17 cellular contexts compared by ENCODE assay signal in genomic region chr6:77180367-77180766, GRCh38.
A peak's percentile ranks its signal among the peaks of the same experiment; 100 is the strongest.
DNase-seq lines count a peak whose midpoint lies in the region; ATAC-seq, FAIRE-seq and TF ChIP-seq lines count a peak whose summit lies in the region.
"Had no signal": no experiment of that assay in that cellular context is flagged by ENCODE, and none has a peak within 500 bp of the region (broad histone marks: within the 10 kb centered on the region; RNA-seq: fewer than 3 reads in every experiment).

No MANE protein-coding gene starts in this region.

- TF ChIP-seq CTCF in astrocyte (IDR thresholded peaks at IDR 0.05; ENCODE audit: insufficient read depth, low read depth, low read length) (no peak), GM23338 (conservative IDR thresholded peaks at IDR 0.05; ENCODE audit: low read depth in 2 of 2) (no peak)

- no peak overlapping the region for H2AFZ ChIP-seq in astrocyte (ENCODE audit: low read depth, low read length)
- no peak overlapping the region for H2AFZ ChIP-seq in GM23338

- DNase-seq in ELR (ENCODE audit: low read depth) (peak; percentile 24), HS-5 (ENCODE audit: low read depth) (peak; percentile 9), astrocyte (ENCODE audit: low read depth) (no peak), non-pigmented ciliary epithelial cell (ENCODE audit: low read depth) (peak; percentile 5), GM23338 (ENCODE audit: low spot score) (no peak)
- DNase-seq: BE2C; Calu3; CD4-positive, alpha-beta T cell; DMS79 treated with DMSO at 0.1 percent for 48 hours; H9; Karpas-422; NCI-H187 treated with DMSO at 0.1 percent for 48 hours; OCI-M1; T-helper 2 cell had no signal

- H4K20me1 ChIP-seq in astrocyte (ENCODE audit: insufficient read depth, low read length) (no peaks in the 10 kb centered on the region), GM23338 (replicated peaks; ENCODE audit: insufficient read depth) (no peaks in the 10 kb centered on the region)

- no peak for ATAC-seq in HG03521 (IDR thresholded peaks at IDR 0.05; ENCODE audit: unreplicated experiment)
- no peak for ATAC-seq in HG03280 (IDR thresholded peaks at IDR 0.05; ENCODE audit: unreplicated experiment)
- no peak for ATAC-seq in GM23338

- H3K4me3 ChIP-seq in astrocyte (ENCODE audit: insufficient read depth, low read depth, low read length) (no peak overlapping the region), GM23338 (no peak overlapping the region)

- no peak overlapping the region for H3K9ac ChIP-seq in astrocyte (ENCODE audit: low read length)

- H3K36me3 Mint-ChIP-seq in astrocyte (ENCODE audit: low read depth, unreplicated experiment) (no peaks in the 10 kb centered on the region), GM23338 (ENCODE audit: low read depth) (no peaks in the 10 kb centered on the region)

- H3K27me3 ChIP-seq in astrocyte (ENCODE audit: insufficient read depth, low read length), result no peaks in the 10 kb centered on the region
- no peaks in the 10 kb centered on the region for H3K27me3 ChIP-seq in GM23338 (ENCODE audit: insufficient read depth)
- H3K27me3 ChIP-seq: BE2C had no signal

- H3K9me3 ChIP-seq in astrocyte (ENCODE audit: insufficient read depth, low read depth, low read length), result peaks cover 2% of the 10 kb centered on the region
- H3K9me3 ChIP-seq: BE2C had no signal

- no peaks in the 10 kb centered on the region for H3K9me2 ChIP-seq in GM23338 (ENCODE audit: insufficient read depth)

- H3K79me2 ChIP-seq in astrocyte (ENCODE audit: insufficient read depth, low read length) (no peaks in the 10 kb centered on the region), GM23338 (replicated peaks; ENCODE audit: insufficient read depth) (no peaks in the 10 kb centered on the region)

- no peaks in the 10 kb centered on the region for H3F3A ChIP-seq in GM23338 (replicated peaks; ENCODE audit: low read depth)

- no peaks in the 10 kb centered on the region for H3K36me3 ChIP-seq in astrocyte (ENCODE audit: insufficient read depth, low read length)
- no peaks in the 10 kb centered on the region for H3K36me3 ChIP-seq in GM23338 (ENCODE audit: insufficient read depth)
- H3K36me3 ChIP-seq: BE2C had no signal

- FAIRE-seq in astrocyte (lab: Jason Lieb, UNC), result no peak

- H3K4me3 Mint-ChIP-seq in astrocyte (ENCODE audit: unreplicated experiment) (no peak overlapping the region), GM23338 (no peak overlapping the region)
- H3K4me3 Mint-ChIP-seq: CD4-positive, alpha-beta T cell; H9 had no signal

- peak overlapping the region; percentile 91 for H3K27ac Mint-ChIP-seq in astrocyte (ENCODE audit: unreplicated experiment)
- no peak overlapping the region for H3K27ac Mint-ChIP-seq in GM23338
- H3K27ac Mint-ChIP-seq: CD4-positive, alpha-beta T cell; H9 had no signal

- peaks cover 2% of the 10 kb centered on the region for H3K4me1 ChIP-seq in astrocyte (ENCODE audit: insufficient read depth, low read length)
- no peaks in the 10 kb centered on the region for H3K4me1 ChIP-seq in GM23338 (ENCODE audit: insufficient read depth)
- H3K4me1 ChIP-seq: BE2C had no signal

- H3K4me1 Mint-ChIP-seq in astrocyte (ENCODE audit: low read depth, unreplicated experiment), result peaks cover 29% of the 10 kb centered on the region
- no peaks in the 10 kb centered on the region for H3K4me1 Mint-ChIP-seq in GM23338
- H3K4me1 Mint-ChIP-seq: H9 had no signal

- H3K27me3 Mint-ChIP-seq in astrocyte (ENCODE audit: low read depth, unreplicated experiment), result no peaks in the 10 kb centered on the region
- peaks cover 3% of the 10 kb centered on the region for H3K27me3 Mint-ChIP-seq in GM23338 (ENCODE audit: insufficient read depth, low read depth, poor library complexity)
- H3K27me3 Mint-ChIP-seq: CD4-positive, alpha-beta T cell had no signal

- H3K4me2 ChIP-seq in astrocyte (ENCODE audit: low read length) (no peak overlapping the region), GM23338 (no peak overlapping the region)

- no peaks in the 10 kb centered on the region for H3K9me3 Mint-ChIP-seq in astrocyte (ENCODE audit: unreplicated experiment)
- no peaks in the 10 kb centered on the region; the same call in 1 of the 3 replicates for H3K9me3 Mint-ChIP-seq in GM23338

- H3K27ac ChIP-seq in astrocyte (ENCODE audit: low read depth, low read length) (no peak overlapping the region), GM23338 (ENCODE audit: low read depth) (no peak overlapping the region)
- H3K27ac ChIP-seq: RWPE1 had no signal

TF ChIP-seq in GM23338, 12 proteins besides CTCF, POLR2A, EP300 and RAD21:
- TF ChIP-seq REST (IDR thresholded peaks at IDR 0.05; ENCODE audit: unreplicated experiment) (no peak), POLR2AphosphoS5 (IDR thresholded peaks at IDR 0.05; ENCODE audit: low read depth) (no peak), ZNF462 (CRISPR knock-in tag; IDR thresholded peaks at IDR 0.05) (no peak)
TF ChIP-seq in GM23338: peak in this region for 0.

Comparison
In these comparisons a context has a peak if more than half of its experiments do, and no peak if none do; other contexts are left out.
1. DNase-seq: peak in ELR (single experiment), HS-5 (single experiment) and non-pigmented ciliary epithelial cell (single experiment); none in astrocyte (single experiment) and GM23338 (single experiment).